15 cellular contexts compared by ENCODE assay signal in genomic region chr2:217995741-217996141, GRCh38. TPM values are rescaled to one million over a fixed set of nuclear protein-coding genes. Genes with fewer than 3 reads are reported as not detected.
DNase-seq lines count a peak whose midpoint lies in the region; ATAC-seq and TF ChIP-seq lines count a peak whose summit lies in the region.
"Had no signal": no experiment of that assay in that cellular context is flagged by ENCODE, and none has a peak within 500 bp of the region (broad histone marks: within the 10 kb centered on the region; RNA-seq: fewer than 3 reads in every experiment).

No MANE protein-coding gene starts in this region.

- no peak overlapping the region for H3K4me3 ChIP-seq in BE2C (ENCODE audit: low read depth, low read length)
- H3K4me3 ChIP-seq in SK-N-SH (ENCODE audit: low read depth in 2 of 2, low read length in 1 of 2) = peak overlapping the region in 1 of 2 experiments; percentile 18; a peak in 1 of 4 replicates
- H3K4me3 ChIP-seq in psoas muscle = no peak overlapping the region
- H3K4me3 ChIP-seq: HAP-1 had no signal

- H3F3A ChIP-seq in SK-N-SH (replicated peaks; ENCODE audit: insufficient read depth) = peaks cover 38% of the 10 kb centered on the region

- CTCF ChIA-PET in SK-N-SH (lab: Yijun Ruan, JAX) = interaction anchor here (0.7 to 30.4 kb wide), 9 partner anchors 7 to 202 kb away, joined by 3 to 666 read pairs (median 11); no protein-coding TSS in a partner anchor

- no peak for TF ChIP-seq RAD21 in SK-N-SH (IDR thresholded peaks at IDR 0.05; ENCODE audit: low read length)

- H3K9me2 ChIP-seq in SK-N-SH = no peaks in the 10 kb centered on the region

- H3K9ac ChIP-seq in SK-N-SH = peak overlapping the region; percentile 32; the same call in 1 of the 2 replicates

- H3K27me3 ChIP-seq in BE2C (no peaks in the 10 kb centered on the region), SK-N-SH (ENCODE audit: insufficient read depth) (no peaks in the 10 kb centered on the region), psoas muscle (ENCODE audit: insufficient read depth in 3 of 3, low read length in 2 of 3) (no peaks in the 10 kb centered on the region)

- H3K36me3 ChIP-seq in BE2C = peaks cover 34% of the 10 kb centered on the region
- H3K36me3 ChIP-seq in SK-N-SH (replicated peaks in 1 of 2; ENCODE audit: control insufficient read depth in 1 of 2, insufficient read depth in 2 of 2, low read length in 1 of 2) = peaks cover 5 to 15% of the 10 kb centered on the region in 2 experiments
- no peaks in the 10 kb centered on the region for H3K36me3 ChIP-seq in psoas muscle (ENCODE audit: insufficient read depth in 1 of 2, low read depth in 1 of 2)
- H3K36me3 ChIP-seq: HAP-1 had no signal

- H3K9me3 ChIP-seq in BE2C (no peaks in the 10 kb centered on the region), SK-N-SH (no peaks in the 10 kb centered on the region), psoas muscle (no peaks in the 10 kb centered on the region)
- H3K9me3 ChIP-seq: HAP-1 had no signal

- peak; percentile 44 for DNase-seq in BE2C
- peak; percentile 68 for DNase-seq in SK-N-SH
- DNase-seq in Right ventricle myocardium superior = peak; percentile 84
- DNase-seq in psoas muscle = peak; percentile 74 to 84
- DNase-seq in NCI-H748 (lab: John Stamatoyannopoulos, UW; ENCODE audit: unreplicated experiment) = no peak
- no peak for DNase-seq in NCI-H187 treated with DMSO at 0.1 percent for 48 hours (lab: John Stamatoyannopoulos, UW)
- no peak for DNase-seq in stimulated activated CD4-positive, alpha-beta T cell treated with anti-CD3 and anti-CD28 coated beads, Interleukin-4, amount 100 ng/mL, for 24 hours
- DNase-seq in OCI-M1 (lab: John Stamatoyannopoulos, UW) = no peak
- DNase-seq: CD8-positive, alpha-beta T cell; dermis blood vessel endothelial cell; Kasumi-1; naive B cell; NCI-H345; SHP77 treated with DMSO at 0.1 percent for 48 hours had no signal

- no peak overlapping the region for H2AFZ ChIP-seq in SK-N-SH (ENCODE audit: low read depth)

- H4K20me1 ChIP-seq in SK-N-SH (ENCODE audit: insufficient read depth) = peaks cover 59% of the 10 kb centered on the region

- POLR2A ChIA-PET in SK-N-SH (lab: Yijun Ruan, JAX) = interaction anchor here (0.7 to 0.8 kb wide), 2 partner anchors 108 to 234 kb away, joined by 3 to 4 read pairs; no protein-coding TSS in a partner anchor

- ATAC-seq in Right ventricle myocardium superior (ENCODE audit: poor library complexity) (peak; percentile 72), psoas muscle (peak in 3 of 4 donors; percentile 21 to 70 (median 50))
- ATAC-seq: CD8-positive, alpha-beta T cell had no signal

- peaks cover 43% of the 10 kb centered on the region for H3K4me1 ChIP-seq in BE2C
- peaks cover 36 to 60% of the 10 kb centered on the region in 2 experiments; a peak in 3 of 4 replicates for H3K4me1 ChIP-seq in SK-N-SH (ENCODE audit: control insufficient read depth in 1 of 2, insufficient read depth in 2 of 2, low read depth in 1 of 2, low read length in 1 of 2)
- peaks cover 25% of the 10 kb centered on the region for H3K4me1 ChIP-seq in psoas muscle
- H3K4me1 ChIP-seq: HAP-1 had no signal

- peaks cover 95% of the 10 kb centered on the region for H3K79me2 ChIP-seq in SK-N-SH (ENCODE audit: insufficient read depth)

- TF ChIP-seq CTCF in BE2C (IDR thresholded peaks at IDR 0.05; ENCODE audit: low read depth, low read length) (no peak), SK-N-SH (IDR thresholded peaks at IDR 0.05) (no peak), psoas muscle (IDR thresholded peaks at IDR 0.05) (no peak)

- peak overlapping the region; percentile 88 for H3K4me2 ChIP-seq in SK-N-SH

- H3K27ac ChIP-seq in SK-N-SH (ENCODE audit: low read depth in 2 of 2, low read length in 1 of 2) (peak overlapping the region; percentile 56 to 94), psoas muscle (peak overlapping the region; percentile 63)

- no peak for TF ChIP-seq EP300 in SK-N-SH (IDR thresholded peaks at IDR 0.05; ENCODE audit: borderline replicate concordance in 1 of 2, low read depth in 1 of 2, low read length in 1 of 2)

- WGBS in SK-N-SH (ENCODE audit: low lambda C conversion rate) = 9% methylated on average over 7 of the region's 7 CpGs
- WGBS in psoas muscle, 3 donors = 10 to 26% (median 13%) methylated on average over 7 of the region's 7 CpGs

- intact Hi-C loops in Right ventricle myocardium superior (cut with DNase I) = no loop called here
- intact Hi-C loops in psoas muscle (cut with DNase I) = loop anchor here (5.0 kb wide), 2 partner anchors 37 to 72 kb away; partner anchors contain the start of gene RUFY4 (in 1 of the 2)

TF ChIP-seq in SK-N-SH, 30 proteins besides CTCF, POLR2A, EP300 and RAD21:
- TF ChIP-seq ZBTB33 (IDR thresholded peaks at IDR 0.05; ENCODE audit: borderline replicate concordance, low read depth) (no peak), IRF3 (IDR thresholded peaks at IDR 0.05; ENCODE audit: low read depth, low read length) (no peak), MEF2A (IDR thresholded peaks at IDR 0.05; ENCODE audit: borderline replicate concordance, low read depth) (no peak), REST (IDR thresholded peaks at IDR 0.05; ENCODE audit: low read depth, low read length) (no peak), RCOR1 (IDR thresholded peaks at IDR 0.05; ENCODE audit: low read length) (no peak), FOSL2 (IDR thresholded peaks at IDR 0.05; ENCODE audit: borderline replicate concordance, low read depth) (no peak), ELF1 (IDR thresholded peaks at IDR 0.05) (no peak)

RNA-seq across cellular contexts. Expression of gene TNS1, which starts 7.1 kb away (rescaled TPM):
- 65.0 TPM for polyA plus RNA-seq in BE2C (2012; ENCODE audit: insufficient read depth, insufficient read length, low read depth)
- polyA plus RNA-seq in SK-N-SH (2012; rRNA removed) = 10.5 and 12.1 TPM in 2 replicates
- 7.1 and 10.2 TPM in 2 replicates for polyA plus RNA-seq in SK-N-SH (2012; cell fraction: cytosol; rRNA removed)
- polyA plus RNA-seq in SK-N-SH (2012; cell fraction: nucleus; rRNA removed) = 34.1 and 40.8 TPM in 2 replicates
- 722 TPM for total RNA-seq in Right ventricle myocardium superior
- 100 to 1,000 TPM; 231 to 742 (median 415) TPM for total RNA-seq in psoas muscle
- 100 to 1,000 TPM in 2 of 3 donors, 10 to 100 TPM in 1; 73.4 to 276 (median 155) TPM for polyA plus RNA-seq in psoas muscle
- total RNA-seq: CD8-positive, alpha-beta T cell had no signal

Comparison
In these comparisons a context has a peak if more than half of its experiments do, and no peak if none do; other contexts are left out.
1. DNase-seq: peak in BE2C (single experiment), SK-N-SH (single experiment), Right ventricle myocardium superior (single experiment) and psoas muscle (2 of 2); none in NCI-H748 (single experiment), NCI-H187 treated with DMSO at 0.1 percent for 48 hours (single experiment), stimulated activated CD4-positive, alpha-beta T cell treated with anti-CD3 and anti-CD28 coated beads, Interleukin-4, amount 100 ng/mL, for 24 hours (single experiment) and OCI-M1 (single experiment).